8 cellular contexts compared by ENCODE assay signal in the genomic region with DNA sequence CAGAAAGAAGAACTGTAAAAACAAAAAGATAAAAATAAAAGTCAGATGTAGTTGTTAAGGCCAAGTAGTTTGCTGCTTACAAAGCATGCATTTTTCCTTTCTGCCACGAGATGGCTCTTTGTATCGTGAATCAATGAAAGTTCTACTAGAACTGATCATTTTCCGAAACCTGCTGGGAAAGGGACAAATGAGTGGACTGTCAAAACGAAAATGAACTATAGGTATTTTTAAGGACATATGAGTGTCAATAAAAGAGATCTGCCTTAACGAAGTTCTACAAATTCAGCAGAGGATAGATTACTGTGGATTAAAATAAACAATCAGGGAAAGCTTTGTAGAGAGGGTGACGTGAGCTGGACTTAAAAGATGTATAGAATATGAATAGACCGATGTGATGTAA. TPM values are rescaled to one million over a fixed set of nuclear protein-coding genes. Genes with fewer than 3 reads are reported as not detected.
DNase-seq lines count a peak whose midpoint lies in the region; ATAC-seq and TF ChIP-seq lines count a peak whose summit lies in the region.

No MANE protein-coding gene starts in this region.

- H3K9me3 ChIP-seq in mammary epithelial cell (replicated peaks; ENCODE audit: insufficient read depth, low read length) = no peaks in the 10 kb centered on the region

- BruUV-seq in mammary epithelial cell (replicated peaks; lab: Mats Ljungman, UMichigan) = no TSS peak

- H3K9ac ChIP-seq in mammary epithelial cell (ENCODE audit: insufficient read depth, low read length) = no peak overlapping the region

- TF ChIP-seq CTCF in AG10803 (conservative IDR thresholded peaks at IDR 0.05; ENCODE audit: low read length) (peak; percentile 86), GM10266 (IDR thresholded peaks at IDR 0.05; ENCODE audit: control insufficient read depth, insufficient read depth, low read depth, missing control alignments) (peak; percentile 65), mammary epithelial cell (conservative IDR thresholded peaks at IDR 0.05 in 1 of 2, IDR thresholded peaks at IDR 0.05 in 1 of 2; ENCODE audit: extremely low read depth in 1 of 2, insufficient read depth in 1 of 2, low read depth in 1 of 2, low read length in 2 of 2) (peak; percentile 68 to 74)

- no peaks in the 10 kb centered on the region for H4K20me1 ChIP-seq in mammary epithelial cell (ENCODE audit: insufficient read depth, low read length)

- no peaks in the 10 kb centered on the region for H3K4me1 ChIP-seq in mammary epithelial cell (ENCODE audit: insufficient read depth, low read length)

- DNase-seq in AG10803 (ENCODE audit: low read depth) (peak; percentile 64), GM10266 (ENCODE audit: extremely low spot score) (peak; percentile 37), NCI-H446 treated with DMSO at 0.1 percent for 48 hours (lab: John Stamatoyannopoulos, UW) (peak; percentile 5), mammary epithelial cell (peak; percentile 27), lung microvascular endothelial cell (ENCODE audit: low read depth in 2 of 2) (peak; percentile 61 to 69)

- no peak overlapping the region for H3K27ac ChIP-seq in mammary epithelial cell (ENCODE audit: insufficient read depth, low read depth, low read length)

- ATAC-seq in HG03460 (IDR thresholded peaks at IDR 0.05; ENCODE audit: unreplicated experiment) (no peak), HG02981 (IDR thresholded peaks at IDR 0.05; ENCODE audit: unreplicated experiment) (no peak), GM18519 (IDR thresholded peaks at IDR 0.05; ENCODE audit: low FRiP score, unreplicated experiment) (no peak)

- no peaks in the 10 kb centered on the region for H3K79me2 ChIP-seq in mammary epithelial cell (ENCODE audit: insufficient read depth, low read length)

- H3K27me3 ChIP-seq in mammary epithelial cell (ENCODE audit: insufficient read depth, low read length) = peaks cover 3% of the 10 kb centered on the region

- dilution Hi-C loops in mammary epithelial cell (cut with HindIII; ENCODE audit: low sequenced_read_pairs) = no loop called here

- WGBS in mammary epithelial cell (ENCODE audit: low coverage, missing lambda C conversion rate) = 29% methylated on average over 7 of the region's 7 CpGs

- H3K36me3 ChIP-seq in mammary epithelial cell (ENCODE audit: insufficient read depth, low read length) = no peaks in the 10 kb centered on the region

- no peak overlapping the region for H3K4me2 ChIP-seq in mammary epithelial cell (ENCODE audit: insufficient read depth, low read depth, low read length)

- CTCF ChIA-PET in mammary epithelial cell (lab: Charles Lee; ENCODE audit: low non-redundant PET) = no interaction called here

- intact Hi-C loops in mammary epithelial cell (cut with micrococcal nuclease) = loop anchor here (1.0 kb wide), 2 partner anchors 155 to 699 kb away; no protein-coding TSS in a partner anchor

- no peak overlapping the region for H2AFZ ChIP-seq in mammary epithelial cell (ENCODE audit: low read depth, low read length)

- H3K4me3 ChIP-seq in AG10803 (ENCODE audit: low read length) = no peak overlapping the region
- H3K4me3 ChIP-seq in mammary epithelial cell (replicated peaks in 1 of 3; ENCODE audit: insufficient read depth in 1 of 3, low read depth in 2 of 3, low read length in 3 of 3) = no peak overlapping the region

- in situ Hi-C loops in mammary epithelial cell (cut with MboI; ENCODE audit: low sequenced_read_pairs in 2 of 2) = no loop called here

RNA-seq across cellular contexts. Expression of a gene that starts 15.0 kb away (rescaled TPM):
- total RNA-seq in mammary epithelial cell = not detected
- not detected for polyA plus RNA-seq in mammary epithelial cell
- polyA minus RNA-seq in mammary epithelial cell = not detected
- not detected in 2 replicates for total RNA-seq in lung microvascular endothelial cell

Comparison
In these comparisons a context has a peak if more than half of its experiments do, and no peak if none do; other contexts are left out.
1. DNase-seq: peak in every context shown above with its lines; median percentile 65 in lung microvascular endothelial cell; 64 in AG10803; 37 in GM10266; 27 in mammary epithelial cell; 5 in NCI-H446 treated with DMSO at 0.1 percent for 48 hours.